Comparison of ENCODE assay signal across 27 cellular contexts in the genomic region with DNA sequence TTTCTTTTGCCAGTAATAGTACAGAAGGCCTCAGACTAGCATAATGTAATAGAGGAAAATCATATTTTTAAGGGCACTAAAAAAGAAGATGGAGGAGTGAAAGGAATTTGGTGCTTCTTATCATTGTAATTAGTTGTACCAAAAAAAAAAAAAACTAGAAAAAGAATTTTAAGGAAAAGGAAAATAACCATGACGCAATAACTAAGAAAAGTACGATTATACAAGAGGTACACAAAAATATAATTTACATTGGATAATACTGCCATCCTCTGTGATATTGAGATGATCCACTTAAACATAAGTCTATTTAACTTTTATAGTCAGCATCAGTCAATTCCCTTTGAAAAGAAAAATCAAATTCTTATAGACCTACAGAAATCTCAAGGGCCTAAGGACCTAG.
"Had no signal": no experiment of that assay in that cellular context is flagged by ENCODE, and none has a peak within 500 bp of the region (broad histone marks: within the 10 kb centered on the region; RNA-seq: fewer than 3 reads in every experiment).

No MANE protein-coding gene starts in this region.

- ATAC-seq: stimulated activated effector memory CD8-positive, alpha-beta T cell treated with anti-CD3 and anti-CD28 coated beads, Interleukin-12 subunit alpha, Interleukin-12 subunit beta, amount 100 ng/mL, for 72 hours; stimulated activated memory B cell treated with anti-CD40 and anti-IgM and Interleukin-4, amounts not matched to agents 10 μg/mL and 1 μg/mL and 100 μg/mL, for 72 hours; stimulated activated naive B cell treated with anti-CD40 and anti-IgM and Interleukin-4, amounts not matched to agents 10 μg/mL and 1 μg/mL and 100 μg/mL, for 72 hours; stimulated activated naive CD8-positive, alpha-beta T cell treated with anti-CD3 and anti-CD28 coated beads, Interleukin-15, amount 100 ng/mL, for 72 hours; stimulated activated naive CD8-positive, alpha-beta T cell treated with anti-CD3 and anti-CD28 coated beads, Interleukin-15, Interleukin-2, amounts not matched to agents 100 U/mL and 50 U/mL, for 24 hours; upper lobe of right lung had no signal

- H3K9me3 ChIP-seq: testis, thyroid gland, transverse colon, upper lobe of left lung, upper lobe of right lung, uterus, vagina had no signal

- H3K4me1 ChIP-seq: stomach, suprapubic skin, testis, thyroid gland, tibial artery, tibial nerve, transverse colon, upper lobe of left lung, upper lobe of right lung, uterus, vagina had no signal

- H3K36me3 ChIP-seq: stomach, suprapubic skin, thoracic aorta, thyroid gland, tibial artery, tibial nerve, transverse colon, upper lobe of left lung, upper lobe of right lung, uterus, vagina had no signal

- H3K27me3 ChIP-seq: stomach, suprapubic skin, testis, thyroid gland, tibial artery, tibial nerve, transverse colon, upper lobe of left lung, upper lobe of right lung, uterus, vagina had no signal

- H3K27ac ChIP-seq: stomach, suprapubic skin, testis, thoracic aorta, thyroid gland, tibial artery, tibial nerve, transverse colon, upper lobe of left lung, upper lobe of right lung, uterus, vagina had no signal

- FAIRE-seq: urothelium cell line had no signal

- H3K4me3 ChIP-seq: stomach, suprapubic skin, testis, thoracic aorta, thyroid gland, tibial artery, tibial nerve, transverse colon, upper lobe of left lung, upper lobe of right lung, uterus, vagina had no signal

- DNase-seq: stimulated activated CD4-positive, alpha-beta T cell treated with anti-CD3 and anti-CD28 coated beads, Interleukin-2, amount 100 ng/mL, for 48 hours; stimulated activated CD4-positive, alpha-beta T cell treated with anti-CD3 and anti-CD28 coated beads, Interleukin-4, amount 100 ng/mL, for 1 hour; stimulated activated CD4-positive, alpha-beta T cell treated with anti-CD3 and anti-CD28 coated beads, Interleukin-4, amount 100 ng/mL, for 24 hours; stimulated activated CD4-positive, alpha-beta T cell treated with anti-CD3 and anti-CD28 coated beads, Interleukin-4, amount 100 ng/mL, for 4 hours; stimulated activated CD8-positive, alpha-beta memory T cell treated with anti-CD3 and anti-CD28 coated beads, Interleukin-4, amount 100 ng/mL, for 48 hours; stimulated activated naive B cell treated with anti-CD40 and anti-IgM and Interleukin-4, amounts not matched to agents 10 μg/mL and 1 μg/mL and 100 μg/mL, for 72 hours; stimulated activated naive CD4-positive, alpha-beta T cell; stimulated activated naive CD4-positive, alpha-beta T cell treated with Interleukin-2 at 50 U/mL for 16 hours; stimulated activated naive CD8-positive, alpha-beta T cell treated with anti-CD3 and anti-CD28 coated beads, Interleukin-15, amount 100 ng/mL, for 72 hours; stimulated activated naive CD8-positive, alpha-beta T cell treated with anti-CD3 and anti-CD28 coated beads, Interleukin-15, Interleukin-2, amounts not matched to agents 100 U/mL and 50 U/mL, for 24 hours; stomach; substantia nigra; testis; thyroid gland; tibial artery; transverse colon; trophoblast cell; upper lobe of left lung; upper lobe of right lung; uterus had no signal
